ENCODE assay signal across 19 cellular contexts in genomic region chr13:57832187-57832586, GRCh38.
DNase-seq lines count a peak whose midpoint lies in the region; ATAC-seq and TF ChIP-seq lines count a peak whose summit lies in the region.
"Had no signal": no experiment of that assay in that cellular context is flagged by ENCODE, and none has a peak within 500 bp of the region (broad histone marks: within the 10 kb centered on the region; RNA-seq: fewer than 3 reads in every experiment).

No MANE protein-coding gene starts in this region.

- H3K27me3 Mint-ChIP-seq in chondrocyte (ENCODE audit: low read depth), result no peaks in the 10 kb centered on the region
- H3K27me3 Mint-ChIP-seq: B cell; CD4-positive, alpha-beta T cell had no signal

- H3K4me1 Mint-ChIP-seq in chondrocyte (ENCODE audit: low read depth), result no peaks in the 10 kb centered on the region
- H3K4me1 Mint-ChIP-seq: B cell had no signal

- intact Hi-C loops in upper lobe of right lung (cut with DNase I), result no loop called here

- ATAC-seq in upper lobe of right lung, result no peak
- ATAC-seq: A549; CD8-positive, alpha-beta T cell; GM12878 had no signal

- H3K27ac Mint-ChIP-seq in chondrocyte (ENCODE audit: unreplicated experiment), result no peak overlapping the region
- H3K27ac Mint-ChIP-seq: B cell; CD4-positive, alpha-beta T cell; CD8-positive, alpha-beta T cell had no signal

- H3K4me1 ChIP-seq in upper lobe of right lung, result no peaks in the 10 kb centered on the region
- H3K4me1 ChIP-seq: A549; BLaER1 treated with 17β-estradiol and CSF1 and Interleukin-3, amounts not matched to agents 10 nM and 100 nM; Caco-2 had no signal

- H3K4me3 Mint-ChIP-seq in chondrocyte (ENCODE audit: unreplicated experiment), result no peak overlapping the region
- H3K4me3 Mint-ChIP-seq: B cell; CD4-positive, alpha-beta T cell; CD8-positive, alpha-beta T cell had no signal

- H3K27me3 ChIP-seq in upper lobe of right lung, result no peaks in the 10 kb centered on the region
- H3K27me3 ChIP-seq: BLaER1 treated with 17β-estradiol and CSF1 and Interleukin-3, amounts not matched to agents 10 nM and 100 nM had no signal

- H3K4me3 ChIP-seq in upper lobe of right lung, result no peak overlapping the region
- H3K4me3 ChIP-seq: A549; BLaER1 treated with 17β-estradiol and CSF1 and Interleukin-3, amounts not matched to agents 10 nM and 100 nM; GM12878 had no signal

- no peak for TF ChIP-seq CTCF in chondrocyte (IDR thresholded peaks at IDR 0.05)
- TF ChIP-seq CTCF in upper lobe of right lung (IDR thresholded peaks at IDR 0.05), result no peak

- DNase-seq in NCI-H2171 treated with DMSO at 0.1 percent for 48 hours (lab: John Stamatoyannopoulos, UW), result peak; percentile 8
- DNase-seq in NCI-H2171 (lab: John Stamatoyannopoulos, UW), result no peak
- DNase-seq in chondrocyte (ENCODE audit: low spot score), result peak; percentile 56
- DNase-seq in upper lobe of right lung, result peak; percentile 35
- no peak for DNase-seq in occipital lobe (lab: John Stamatoyannopoulos, UW)
- DNase-seq: AML-193; Caco-2; Calu3; CD4-positive, alpha-beta T cell; CD8-positive, alpha-beta T cell; DND-41; EL; GDM1 had no signal

- no peak overlapping the region for H3K27ac ChIP-seq in upper lobe of right lung
- H3K27ac ChIP-seq: 22Rv1; A549; BLaER1 treated with 17β-estradiol and CSF1 and Interleukin-3, amounts not matched to agents 10 nM and 100 nM; C4-2B had no signal

- H3K36me3 ChIP-seq in upper lobe of right lung, result no peaks in the 10 kb centered on the region
- H3K36me3 ChIP-seq: BLaER1 treated with 17β-estradiol and CSF1 and Interleukin-3, amounts not matched to agents 10 nM and 100 nM had no signal

- H3K36me3 Mint-ChIP-seq in chondrocyte (ENCODE audit: low read depth), result no peaks in the 10 kb centered on the region
- H3K36me3 Mint-ChIP-seq: CD8-positive, alpha-beta T cell had no signal

- no peaks in the 10 kb centered on the region for H3K9me3 Mint-ChIP-seq in chondrocyte (ENCODE audit: low read depth)

- H3K9me3 ChIP-seq in upper lobe of right lung, result no peaks in the 10 kb centered on the region
- H3K9me3 ChIP-seq: A549; BLaER1 treated with 17β-estradiol and CSF1 and Interleukin-3, amounts not matched to agents 10 nM and 100 nM; Caco-2 had no signal

Comparison
In these comparisons a context has a peak if more than half of its experiments do, and no peak if none do; other contexts are left out.
1. DNase-seq: peak in NCI-H2171 treated with DMSO at 0.1 percent for 48 hours (single experiment), chondrocyte (single experiment) and upper lobe of right lung (single experiment); none in NCI-H2171 (single experiment) and occipital lobe (single experiment).